In the genomic region with DNA sequence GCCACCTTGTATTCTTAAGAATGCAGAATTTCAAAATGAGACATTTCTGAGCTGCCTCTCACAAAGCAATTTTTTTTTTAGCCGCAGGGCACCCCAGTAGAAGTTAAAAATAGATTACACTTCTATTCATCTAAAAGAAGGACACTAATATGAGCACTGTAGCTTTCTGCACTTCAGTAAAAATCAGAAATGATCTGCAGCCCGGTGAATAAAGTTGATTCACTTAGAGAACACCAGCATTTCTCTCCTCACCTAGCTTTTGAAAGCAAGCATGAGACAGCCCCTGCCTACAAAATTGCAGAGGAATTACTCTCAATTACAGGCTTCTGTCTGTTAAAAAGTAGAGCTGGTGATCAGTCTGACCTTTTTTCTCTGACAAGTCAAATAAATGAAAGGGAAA, we compare ENCODE assay signal across 29 cellular contexts.
DNase-seq lines count a peak whose midpoint lies in the region; ATAC-seq, FAIRE-seq and TF ChIP-seq lines count a peak whose summit lies in the region.
"Had no signal": no experiment of that assay in that cellular context is flagged by ENCODE, and none has a peak within 500 bp of the region (broad histone marks: within the 10 kb centered on the region; RNA-seq: fewer than 3 reads in every experiment).

No MANE protein-coding gene starts in this region.

- peaks cover 38% of the 10 kb centered on the region for H3K4me1 Mint-ChIP-seq in activated CD4-positive, alpha-beta T cell treated with anti-CD3 and anti-CD28 coated beads, Interleukin-2, amount 10 ng/mL, durations not matched to agents 7 days and 5 days
- H3K4me1 Mint-ChIP-seq in activated T-helper 1 cell treated with anti-CD3 and anti-CD28 coated beads, Interleukin-12 subunit alpha, Interleukin-12 subunit beta, Interleukin-2, Interleukin-4 antibody, amounts not matched to agents 30 ng/mL and 10 ng/mL and 1 ng/mL, durations not matched to agents 14 hours and 24 hours and 36 hours (ENCODE audit: low read depth), result peaks cover 68% of the 10 kb centered on the region
- H3K4me1 Mint-ChIP-seq: immature natural killer cell had no signal

- H3K27ac ChIP-seq in smooth muscle cell (ENCODE audit: low read depth) (no peak overlapping the region), HepG2 (ENCODE audit: extremely low read length, insufficient read depth, low read length) (no peak overlapping the region), adrenal gland (no peak overlapping the region)
- H3K27ac ChIP-seq: esophagus muscularis mucosa, KMS-11, thoracic aorta, vagina had no signal

- H3K9ac ChIP-seq in smooth muscle cell (ENCODE audit: low read depth) (no peak overlapping the region), HepG2 (ENCODE audit: insufficient read depth, low read depth, low read length) (no peak overlapping the region)
- H3K9ac ChIP-seq: KMS-11 had no signal

- no peak overlapping the region for H3K4me3 Mint-ChIP-seq in activated CD4-positive, alpha-beta T cell treated with anti-CD3 and anti-CD28 coated beads, Interleukin-2, amount 10 ng/mL, durations not matched to agents 7 days and 5 days
- H3K4me3 Mint-ChIP-seq in activated T-helper 1 cell treated with anti-CD3 and anti-CD28 coated beads, Interleukin-12 subunit alpha, Interleukin-12 subunit beta, Interleukin-2, Interleukin-4 antibody, amounts not matched to agents 30 ng/mL and 10 ng/mL and 1 ng/mL, durations not matched to agents 14 hours and 24 hours and 36 hours, result no peak overlapping the region
- H3K4me3 Mint-ChIP-seq: endodermal cell, immature natural killer cell had no signal

- FAIRE-seq in HepG2 (lab: Jason Lieb, UNC), result no peak
- FAIRE-seq: bronchial epithelial cell, frontal cortex, GM12891, H54, HTR-8/SVneo, RCC 7860, small intestine had no signal

- POLR2A ChIA-PET in activated CD4-positive, alpha-beta T cell treated with anti-CD3 and anti-CD28 coated beads, Interleukin-2, amount 10 ng/mL, durations not matched to agents 7 days and 5 days (lab: Charles Lee), result no interaction called here
- POLR2A ChIA-PET in HepG2 (lab: Yijun Ruan, JAX), result no interaction called here

- ATAC-seq in HepG2, result no peak
- ATAC-seq: left lobe of liver; stimulated activated naive CD8-positive, alpha-beta T cell treated with anti-CD3 and anti-CD28 coated beads, Interleukin-15, Interleukin-2, amounts not matched to agents 100 U/mL and 50 U/mL, for 24 hours had no signal

- H3K27me3 ChIP-seq in smooth muscle cell (ENCODE audit: low read depth) (no peaks in the 10 kb centered on the region), HepG2 (ENCODE audit: control insufficient read depth in 1 of 2, insufficient read depth in 2 of 2, low read length in 2 of 2) (no peaks in the 10 kb centered on the region), adrenal gland (no peaks in the 10 kb centered on the region)
- H3K27me3 ChIP-seq: BE2C, esophagus muscularis mucosa, vagina had no signal

- H3K9me3 ChIP-seq in smooth muscle cell (replicated peaks; ENCODE audit: low read depth) (no peaks in the 10 kb centered on the region), HepG2 (ENCODE audit: low read length) (no peaks in the 10 kb centered on the region), adrenal gland (replicated peaks in 1 of 3) (no peaks in the 10 kb centered on the region)
- H3K9me3 ChIP-seq: BE2C, Caco-2, esophagus muscularis mucosa, thoracic aorta, vagina had no signal

- peaks cover 12% of the 10 kb centered on the region for H3K9me3 Mint-ChIP-seq in activated CD4-positive, alpha-beta T cell treated with anti-CD3 and anti-CD28 coated beads, Interleukin-2, amount 10 ng/mL, durations not matched to agents 7 days and 5 days
- H3K9me3 Mint-ChIP-seq in activated T-helper 1 cell treated with anti-CD3 and anti-CD28 coated beads, Interleukin-12 subunit alpha, Interleukin-12 subunit beta, Interleukin-2, Interleukin-4 antibody, amounts not matched to agents 30 ng/mL and 10 ng/mL and 1 ng/mL, durations not matched to agents 14 hours and 24 hours and 36 hours, result peaks cover 20% of the 10 kb centered on the region
- H3K9me3 Mint-ChIP-seq: endodermal cell, immature natural killer cell had no signal

- H3K4me1 ChIP-seq in smooth muscle cell (ENCODE audit: low read depth), result peaks cover 16% of the 10 kb centered on the region
- H3K4me1 ChIP-seq in HepG2 (ENCODE audit: insufficient read depth, low read length), result no peaks in the 10 kb centered on the region
- H3K4me1 ChIP-seq in adrenal gland (replicated peaks in 1 of 2), result no peaks in the 10 kb centered on the region
- H3K4me1 ChIP-seq: BE2C, Caco-2, esophagus muscularis mucosa, vagina had no signal

- no peak for DNase-seq in activated CD4-positive, alpha-beta T cell treated with anti-CD3 and anti-CD28 coated beads, Interleukin-2, amount 10 ng/mL, durations not matched to agents 7 days and 5 days
- DNase-seq in activated CD4-positive, alpha-beta T cell treated with anti-CD3 and anti-CD28 coated beads, Interleukin-2, amount 50 U/mL, for 48 hours, result no peak
- DNase-seq in NCI-H146 (lab: John Stamatoyannopoulos, UW), result peak; percentile 87
- DNase-seq in activated T-helper 1 cell treated with anti-CD3 and anti-CD28 coated beads, Interleukin-12 subunit alpha, Interleukin-12 subunit beta, Interleukin-2, Interleukin-4 antibody, amounts not matched to agents 30 ng/mL and 10 ng/mL and 1 ng/mL, durations not matched to agents 14 hours and 24 hours and 36 hours (ENCODE audit: low spot score), result no peak
- DNase-seq in smooth muscle cell (lab: John Stamatoyannopoulos, UW; ENCODE audit: unreplicated experiment), result no peak
- no peak for DNase-seq in stimulated activated CD4-positive, alpha-beta T cell treated with anti-CD3 and anti-CD28 coated beads, Interleukin-12 subunit alpha, Interleukin-12 subunit beta, amount 100 ng/mL, for 4 hours
- DNase-seq in HepG2 (ENCODE audit: low spot score), result no peak
- no peak for DNase-seq in adrenal gland
- DNase-seq: BE2C; Caco-2; DMS79 treated with DMSO at 0.1 percent for 48 hours; endodermal cell; immature natural killer cell; mesendoderm; NCI-H187 treated with DMSO at 0.1 percent for 48 hours; NK-92 treated with Interleukin-12 subunit alpha and Interleukin-12 subunit beta, amount 100 ng/mL, for 24 hours; small intestine; stimulated activated naive CD8-positive, alpha-beta T cell treated with anti-CD3 and anti-CD28 coated beads, Interleukin-15, Interleukin-2, amounts not matched to agents 100 U/mL and 50 U/mL, for 24 hours had no signal

- TF ChIP-seq CTCF in smooth muscle cell (IDR thresholded peaks at IDR 0.05; ENCODE audit: borderline replicate concordance, insufficient read depth, poor library complexity, severe bottlenecking) (no peak), HepG2 (CRISPR knock-in tag; IDR thresholded peaks at IDR 0.05) (no peak), adrenal gland (IDR thresholded peaks at IDR 0.05) (no peak)

- no peak for TF ChIP-seq POLR2A in HepG2 (IDR thresholded peaks at IDR 0.05; ENCODE audit: insufficient read depth in 1 of 2, low read depth in 2 of 2, low read length in 2 of 2)
- TF ChIP-seq POLR2A in adrenal gland (IDR thresholded peaks at IDR 0.05), result no peak

- peak overlapping the region; percentile 11 for H3K27ac Mint-ChIP-seq in activated CD4-positive, alpha-beta T cell treated with anti-CD3 and anti-CD28 coated beads, Interleukin-2, amount 10 ng/mL, durations not matched to agents 7 days and 5 days
- H3K27ac Mint-ChIP-seq in activated T-helper 1 cell treated with anti-CD3 and anti-CD28 coated beads, Interleukin-12 subunit alpha, Interleukin-12 subunit beta, Interleukin-2, Interleukin-4 antibody, amounts not matched to agents 30 ng/mL and 10 ng/mL and 1 ng/mL, durations not matched to agents 14 hours and 24 hours and 36 hours, result peak overlapping the region; percentile 90
- H3K27ac Mint-ChIP-seq: endodermal cell, immature natural killer cell had no signal

- H3K36me3 Mint-ChIP-seq in activated CD4-positive, alpha-beta T cell treated with anti-CD3 and anti-CD28 coated beads, Interleukin-2, amount 10 ng/mL, durations not matched to agents 7 days and 5 days (ENCODE audit: low read depth), result peaks cover 13% of the 10 kb centered on the region
- H3K36me3 Mint-ChIP-seq in activated T-helper 1 cell treated with anti-CD3 and anti-CD28 coated beads, Interleukin-12 subunit alpha, Interleukin-12 subunit beta, Interleukin-2, Interleukin-4 antibody, amounts not matched to agents 30 ng/mL and 10 ng/mL and 1 ng/mL, durations not matched to agents 14 hours and 24 hours and 36 hours (ENCODE audit: low read depth), result peaks cover 14% of the 10 kb centered on the region

- no peak overlapping the region for H3K4me3 ChIP-seq in smooth muscle cell
- no peak overlapping the region for H3K4me3 ChIP-seq in HepG2 (replicated peaks in 1 of 3; ENCODE audit: insufficient read depth in 1 of 3, low read depth in 2 of 3, low read length in 3 of 3)
- H3K4me3 ChIP-seq in adrenal gland, result no peak overlapping the region
- H3K4me3 ChIP-seq: esophagus muscularis mucosa, thoracic aorta, vagina had no signal

- no peak overlapping the region for H2AFZ ChIP-seq in smooth muscle cell (ENCODE audit: low read depth)
- H2AFZ ChIP-seq in HepG2 (ENCODE audit: low read length), result no peak overlapping the region

- WGBS in smooth muscle cell (ENCODE audit: low lambda C conversion rate), result 69% methylated on average over 2 of the region's 2 CpGs
- 2% methylated on average over 2 of the region's 2 CpGs for WGBS in HepG2 (ENCODE audit: low lambda C conversion rate)
- WGBS in adrenal gland, 4 donors, result 38 to 73% (median 68%) methylated on average over 2 of the region's 2 CpGs

- H3K4me2 ChIP-seq in smooth muscle cell, result peak overlapping the region; percentile 29
- no peak overlapping the region for H3K4me2 ChIP-seq in HepG2 (ENCODE audit: low read depth, low read length)
- H3K4me2 ChIP-seq: KMS-11 had no signal

- H3F3A ChIP-seq in smooth muscle cell (ENCODE audit: low read depth), result peaks cover 6% of the 10 kb centered on the region

- no TSS peak for BruUV-seq in HepG2 (replicated peaks; lab: Mats Ljungman, UMichigan)

- in situ Hi-C loops in HepG2 (cut with HindIII; ENCODE audit: extremely low pct_ligation_motif_present, low pct_unique_long_range_greater_than_20kb), result no loop called here

- H3K79me2 ChIP-seq in smooth muscle cell (ENCODE audit: low read depth), result no peaks in the 10 kb centered on the region
- no peaks in the 10 kb centered on the region for H3K79me2 ChIP-seq in HepG2 (ENCODE audit: insufficient read depth, low read length)

- H3K36me3 ChIP-seq in smooth muscle cell (ENCODE audit: low read depth) (no peaks in the 10 kb centered on the region), HepG2 (replicated peaks in 1 of 2; ENCODE audit: control insufficient read depth in 1 of 2, insufficient read depth in 2 of 2, low read length in 2 of 2) (no peaks in the 10 kb centered on the region), adrenal gland (replicated peaks in 1 of 2) (no peaks in the 10 kb centered on the region)
- H3K36me3 ChIP-seq: BE2C, esophagus muscularis mucosa, thoracic aorta, vagina had no signal

- CTCF ChIA-PET in activated CD4-positive, alpha-beta T cell treated with anti-CD3 and anti-CD28 coated beads, Interleukin-2, amount 10 ng/mL, durations not matched to agents 7 days and 5 days (lab: Charles Lee), result interaction anchor here (1.0 to 1.3 kb wide), 4 partner anchors 9 to 200 kb away, joined by 3 to 4 read pairs (median 3); no protein-coding TSS in a partner anchor
- CTCF ChIA-PET in HepG2 (lab: Yijun Ruan, JAX; ENCODE audit: low intra/inter-chr PET ratio, low total read pairs), result no interaction called here

- H4K20me1 ChIP-seq in smooth muscle cell (ENCODE audit: low read depth) (no peaks in the 10 kb centered on the region), HepG2 (ENCODE audit: insufficient read depth, low read length) (no peaks in the 10 kb centered on the region)

- no peaks in the 10 kb centered on the region for H3K27me3 Mint-ChIP-seq in activated CD4-positive, alpha-beta T cell treated with anti-CD3 and anti-CD28 coated beads, Interleukin-2, amount 10 ng/mL, durations not matched to agents 7 days and 5 days
- no peaks in the 10 kb centered on the region for H3K27me3 Mint-ChIP-seq in activated T-helper 1 cell treated with anti-CD3 and anti-CD28 coated beads, Interleukin-12 subunit alpha, Interleukin-12 subunit beta, Interleukin-2, Interleukin-4 antibody, amounts not matched to agents 30 ng/mL and 10 ng/mL and 1 ng/mL, durations not matched to agents 14 hours and 24 hours and 36 hours (ENCODE audit: insufficient read depth)

- no peak for TF ChIP-seq EP300 in HepG2 (IDR thresholded peaks at IDR 0.05; ENCODE audit: low read depth in 2 of 2, low read length in 2 of 2)
- TF ChIP-seq EP300 in HepG2 (CRISPR knock-in tag; IDR thresholded peaks at IDR 0.05; ENCODE audit: borderline replicate concordance), result no peak

- TF ChIP-seq RAD21 in HepG2 (CRISPR knock-in tag; IDR thresholded peaks at IDR 0.05), result no peak

- intact Hi-C loops in activated T-helper 1 cell treated with anti-CD3 and anti-CD28 coated beads, Interleukin-12 subunit alpha, Interleukin-12 subunit beta, Interleukin-2, Interleukin-4 antibody, amounts not matched to agents 30 ng/mL and 10 ng/mL and 1 ng/mL, durations not matched to agents 14 hours and 24 hours and 36 hours (cut with micrococcal nuclease), result loop anchor here (1.0 to 2.0 kb wide), 6 partner anchors 109 to 903 kb away; no protein-coding TSS in a partner anchor
- intact Hi-C loops in HepG2 (cut with micrococcal nuclease; ENCODE audit: unreplicated experiment), result no loop called here
- intact Hi-C loops in adrenal gland (cut with DNase I), result no loop called here
